In genomic region chr16:67245189-67245585, GRCh38 we compare ENCODE assay signal across 9 cellular contexts. TPM values are rescaled to one million over a fixed set of nuclear protein-coding genes. Genes with fewer than 3 reads are reported as not detected.
DNase-seq lines count a peak whose midpoint lies in the region; ATAC-seq, FAIRE-seq and TF ChIP-seq lines count a peak whose summit lies in the region.
"Had no signal": no experiment of that assay in that cellular context is flagged by ENCODE, and none has a peak within 500 bp of the region (broad histone marks: within the 10 kb centered on the region; RNA-seq: fewer than 3 reads in every experiment).

No MANE protein-coding gene starts in this region.

- TF ChIP-seq RAD21 in K562 (CRISPR knock-in tag; conservative IDR thresholded peaks at IDR 0.05 in 1 of 2, IDR thresholded peaks at IDR 0.05 in 1 of 2): no peak

- peaks cover 34% of the 10 kb centered on the region for H3K4me1 Mint-ChIP-seq in memory B cell

- peaks cover 69% of the 10 kb centered on the region for H3K79me2 ChIP-seq in K562 (ENCODE audit: control insufficient read depth, insufficient read depth, low read length)

- no peaks in the 10 kb centered on the region for H3K9me3 ChIP-seq in K562 (replicated peaks; ENCODE audit: control insufficient read depth, insufficient read depth, low read depth, low read length)
- H3K9me3 ChIP-seq in uterus: no peaks in the 10 kb centered on the region

- H3K36me3 ChIP-seq in K562 (ENCODE audit: control insufficient read depth, insufficient read depth, low read length) (peaks cover 30% of the 10 kb centered on the region; the same call in 2 of the 3 replicates), uterus (no peaks in the 10 kb centered on the region)

- peak overlapping the region; percentile 53 for H3K27ac Mint-ChIP-seq in memory B cell

- CTCF ChIA-PET in K562 (lab: Yijun Ruan, JAX; ENCODE audit: low intra/inter-chr PET ratio): no interaction called here

- H3K27me3 Mint-ChIP-seq in memory B cell: peaks cover 8% of the 10 kb centered on the region

- H3K4me3 ChIP-seq in K562: peak overlapping the region; percentile 88; the same call in 1 of the 2 replicates
- no peak overlapping the region for H3K4me3 ChIP-seq in uterus

- in situ Hi-C loops in K562 (cut with MboI): no loop called here

- no peak for TF ChIP-seq EP300 in K562 (IDR thresholded peaks at IDR 0.05; ENCODE audit: low read length)

- DNase-seq in Right ventricle myocardium inferior (ENCODE audit: missing footprints) (peak; percentile 28), left cardiac atrium (no peak), K562 (ENCODE audit: extremely low read depth in 1 of 4, low spot score in 3 of 4) (no peak), memory B cell (ENCODE audit: low spot score in 2 of 2) (no peak), uterus (no peak), DMS153 treated with DMSO at 0.1 percent for 48 hours (lab: John Stamatoyannopoulos, UW; ENCODE audit: unreplicated experiment) (no peak), RCC 7860 (ENCODE audit: low spot score) (no peak), H54 (ENCODE audit: insufficient read length, low spot score) (no peak)
- DNase-seq: DMS153 had no signal

- H3K9me1 ChIP-seq in K562 (ENCODE audit: control insufficient read depth, insufficient read depth, low read length): no peaks in the 10 kb centered on the region

- no peaks in the 10 kb centered on the region for H3K9me3 Mint-ChIP-seq in memory B cell

- peak overlapping the region; percentile 91 for H3K4me2 ChIP-seq in K562 (ENCODE audit: insufficient read depth, low read length)

- H2AFZ ChIP-seq in K562 (ENCODE audit: low read depth, low read length): no peak overlapping the region

- TF ChIP-seq POLR2A in K562 (conservative IDR thresholded peaks at IDR 0.05): no peak
- TF ChIP-seq POLR2A in uterus (IDR thresholded peaks at IDR 0.05): no peak
- no peak for TF ChIP-seq POLR2A in H54 (IDR thresholded peaks at IDR 0.05; ENCODE audit: low read depth, low read length)

- peaks cover 70 to 88% of the 10 kb centered on the region in 2 experiments for H3K4me1 ChIP-seq in K562 (replicated peaks in 1 of 2; ENCODE audit: control insufficient read depth in 2 of 2, insufficient read depth in 2 of 2, low read length in 2 of 2)
- peaks cover 0 to 21% of the 10 kb centered on the region in 2 donors for H3K4me1 ChIP-seq in uterus

- FAIRE-seq in K562 (lab: Jason Lieb, UNC) (no peak), RCC 7860 (lab: Jason Lieb, UNC) (no peak), H54 (lab: Jason Lieb, UNC) (no peak)

- intact Hi-C loops in Right ventricle myocardium inferior (cut with DNase I) (no loop called here), left cardiac atrium (cut with DNase I) (no loop called here), K562 (cut with micrococcal nuclease) (loop anchor here (5.0 to 10.0 kb wide), 2 partner anchors 270 to 293 kb away; no protein-coding TSS in a partner anchor), uterus (cut with DNase I; ENCODE audit: low total_unique reads) (no loop called here)

- no peaks in the 10 kb centered on the region for H3K36me3 Mint-ChIP-seq in memory B cell

- peak overlapping the region; percentile 72 for H3K4me3 Mint-ChIP-seq in memory B cell

- POLR2A ChIA-PET in K562 (lab: Yijun Ruan, JAX): interaction anchor here (1.0 to 2.3 kb wide), 3 partner anchors 9 to 18 kb away, joined by 5 to 14 read pairs (median 10); partner anchors contain the start of gene TMEM208

- ATAC-seq in Right ventricle myocardium inferior (no peak), left cardiac atrium (no peak), K562 (no peak), memory B cell (ENCODE audit: low read depth) (no peak)

- peak overlapping the region; percentile 79 to 96 for H3K9ac ChIP-seq in K562 (ENCODE audit: insufficient read depth in 1 of 2, low read depth in 2 of 2, low read length in 2 of 2)

- no peaks in the 10 kb centered on the region for H4K20me1 ChIP-seq in K562 (replicated peaks; ENCODE audit: control insufficient read depth, insufficient read depth, low read length)

- H3K27ac ChIP-seq in K562 (ENCODE audit: extremely low read depth, low read depth, low read length) (peak overlapping the region; percentile 68), uterus (peak overlapping the region; percentile 80 to 81)

- H3K27me3 ChIP-seq in K562 (ENCODE audit: control insufficient read depth in 2 of 2, insufficient read depth in 2 of 2, low read length in 2 of 2): no peaks in the 10 kb centered on the region
- peaks cover 0 to 1% of the 10 kb centered on the region in 2 donors for H3K27me3 ChIP-seq in uterus

- BruUV-seq in K562 (replicated peaks; lab: Mats Ljungman, UMichigan): no TSS peak

- WGBS in K562 (ENCODE audit: insufficient coverage, low coverage, missing lambda C conversion rate): 32% methylated on average over 4 of the region's 4 CpGs

- TF ChIP-seq CTCF in K562 (IDR thresholded peaks at IDR 0.05 in 2 of 3, conservative IDR thresholded peaks at IDR 0.05 in 1 of 3; ENCODE audit: insufficient read depth in 2 of 3, low read depth in 1 of 3, low read length in 3 of 3) (no peak), uterus (IDR thresholded peaks at IDR 0.05) (no peak)

RNA-seq across cellular contexts. Expression of gene FHOD1, which starts 2.1 kb away (rescaled TPM):
- 15.3 TPM for total RNA-seq in Right ventricle myocardium inferior
- total RNA-seq in left cardiac atrium: 10 to 100 TPM; 18.7 to 25.8 TPM
- total RNA-seq in K562 (2011; cell fraction: chromatin; rRNA removed; ENCODE audit: low replicate concordance): 215 and 563 TPM in 2 replicates
- 341 and 352 TPM in 2 replicates for total RNA-seq in K562 (2011; cell fraction: nucleolus; rRNA removed)
- total RNA-seq in K562 (2011; cell fraction: nucleoplasm; rRNA removed): 210 and 234 TPM in 2 replicates
- 47.9 and 57.6 TPM in 2 replicates for total RNA-seq in K562 (2014; rRNA removed)
- total RNA-seq in K562 (2014; rRNA removed; fragmentation: Illumina TruSeq; extraction: Trizol): 16.2 and 26.9 TPM in 2 replicates
- total RNA-seq in K562 (2015; rRNA removed; fragmentation: Illumina TruSeq; extraction: Trizol): 21.1 and 21.8 TPM in 2 replicates
- total RNA-seq in K562 (2021): 113 and 126 TPM in 2 replicates
- polyA plus RNA-seq in K562 (2011; rRNA removed): 32.3 and 65.2 TPM in 2 replicates
- polyA plus RNA-seq in K562 (2011; cell fraction: cytosol; rRNA removed): 33.8 and 42.7 TPM in 2 replicates
- polyA plus RNA-seq in K562 (2011; cell fraction: nucleus; rRNA removed): 385 and 440 TPM in 2 replicates
- 73.5 and 82.7 TPM in 2 replicates for polyA plus RNA-seq in K562 (2012)
- polyA plus RNA-seq in K562 (2014; fragmentation: Illumina TruSeq; extraction: Trizol): 48.2 and 49.9 TPM in 2 replicates
- polyA plus RNA-seq in K562 (2014; fragmentation: Nextera tagmentation; extraction: Ambion mirVana): 10 to 100 TPM; 18.7 to 19.2 TPM
- polyA plus RNA-seq in K562 (2014; rRNA removed): 63.0 and 63.7 TPM in 2 replicates
- polyA minus RNA-seq in K562 (2011; rRNA and poly(A)+ RNA removed): 19.6 and 21.8 TPM in 2 replicates
- polyA minus RNA-seq in K562 (2011; cell fraction: cytosol; rRNA and poly(A)+ RNA removed): 36.4 and 51.4 TPM in 2 replicates
- polyA minus RNA-seq in K562 (2011; cell fraction: nucleus; rRNA and poly(A)+ RNA removed): 49.3 and 53.6 TPM in 2 replicates
- 10 to 100 TPM in 3 of 4 donors, 1 to 10 TPM in 1; 2.3 to 37.6 (median 11.8) TPM for total RNA-seq in uterus

RNA-seq across cellular contexts. Expression of gene SLC9A5, which starts 3.6 kb away (rescaled TPM):
- 0.84 TPM for total RNA-seq in Right ventricle myocardium inferior
- 1 to 10 TPM; 1.3 to 1.5 TPM for total RNA-seq in left cardiac atrium
- 11.2 and 22.6 TPM in 2 replicates for total RNA-seq in K562 (2011; cell fraction: chromatin; rRNA removed; ENCODE audit: low replicate concordance)
- 13.6 and 15.5 TPM in 2 replicates for total RNA-seq in K562 (2011; cell fraction: nucleolus; rRNA removed)
- total RNA-seq in K562 (2011; cell fraction: nucleoplasm; rRNA removed): 10.0 and 10.3 TPM in 2 replicates
- total RNA-seq in K562 (2014; rRNA removed): 1.2 and 1.6 TPM in 2 replicates
- 0.69 and 0.70 TPM in 2 replicates for total RNA-seq in K562 (2014; rRNA removed; fragmentation: Illumina TruSeq; extraction: Trizol)
- 0.72 TPM in 2 replicates for total RNA-seq in K562 (2015; rRNA removed; fragmentation: Illumina TruSeq; extraction: Trizol)
- total RNA-seq in K562 (2021): 2.5 and 3.1 TPM in 2 replicates
- polyA plus RNA-seq in K562 (2011; rRNA removed): 2.6 and 3.4 TPM in 2 replicates
- polyA plus RNA-seq in K562 (2011; cell fraction: cytosol; rRNA removed): 1.8 and 2.4 TPM in 2 replicates
- 25.0 and 34.4 TPM in 2 replicates for polyA plus RNA-seq in K562 (2011; cell fraction: nucleus; rRNA removed)
- 2.1 and 3.4 TPM in 2 replicates for polyA plus RNA-seq in K562 (2012)
- 1.5 and 1.8 TPM in 2 replicates for polyA plus RNA-seq in K562 (2014; fragmentation: Illumina TruSeq; extraction: Trizol)
- under 1 TPM; 0.06 to 0.07 TPM for polyA plus RNA-seq in K562 (2014; fragmentation: Nextera tagmentation; extraction: Ambion mirVana)
- 2.7 and 2.8 TPM in 2 replicates for polyA plus RNA-seq in K562 (2014; rRNA removed)
- polyA minus RNA-seq in K562 (2011; rRNA and poly(A)+ RNA removed): 1.2 and 1.3 TPM in 2 replicates
- polyA minus RNA-seq in K562 (2011; cell fraction: cytosol; rRNA and poly(A)+ RNA removed): 0.91 and 1.5 TPM in 2 replicates
- 4.4 and 4.7 TPM in 2 replicates for polyA minus RNA-seq in K562 (2011; cell fraction: nucleus; rRNA and poly(A)+ RNA removed)
- total RNA-seq in uterus: 1 to 10 TPM in 2 of 4 donors, under 1 TPM in 1, not detected in 1; 0.55 to 1.9 (median 1.3) TPM

RNA-seq across cellular contexts. Expression of gene TMEM208, which starts 18.3 kb away (rescaled TPM):
- total RNA-seq in Right ventricle myocardium inferior: 12.5 TPM
- 10 to 100 TPM; 17.4 to 25.3 TPM for total RNA-seq in left cardiac atrium
- total RNA-seq in K562 (2011; cell fraction: chromatin; rRNA removed; ENCODE audit: low replicate concordance): 63.5 and 134 TPM in 2 replicates
- 154 and 182 TPM in 2 replicates for total RNA-seq in K562 (2011; cell fraction: nucleolus; rRNA removed)
- total RNA-seq in K562 (2011; cell fraction: nucleoplasm; rRNA removed): 105 and 122 TPM in 2 replicates
- 43.6 and 46.8 TPM in 2 replicates for total RNA-seq in K562 (2014; rRNA removed)
- 25.2 and 31.8 TPM in 2 replicates for total RNA-seq in K562 (2014; rRNA removed; fragmentation: Illumina TruSeq; extraction: Trizol)
- 33.3 and 37.4 TPM in 2 replicates for total RNA-seq in K562 (2015; rRNA removed; fragmentation: Illumina TruSeq; extraction: Trizol)
- 46.5 and 54.3 TPM in 2 replicates for total RNA-seq in K562 (2021)
- 55.8 and 67.8 TPM in 2 replicates for polyA plus RNA-seq in K562 (2011; rRNA removed)
- 113 and 129 TPM in 2 replicates for polyA plus RNA-seq in K562 (2011; cell fraction: cytosol; rRNA removed)
- 65.0 and 95.7 TPM in 2 replicates for polyA plus RNA-seq in K562 (2011; cell fraction: nucleus; rRNA removed)
- polyA plus RNA-seq in K562 (2012): 48.4 and 51.3 TPM in 2 replicates
- polyA plus RNA-seq in K562 (2014; fragmentation: Illumina TruSeq; extraction: Trizol): 54.1 and 61.7 TPM in 2 replicates
- 100 to 1,000 TPM; 233 to 239 TPM for polyA plus RNA-seq in K562 (2014; fragmentation: Nextera tagmentation; extraction: Ambion mirVana)
- 64.4 and 72.6 TPM in 2 replicates for polyA plus RNA-seq in K562 (2014; rRNA removed)
- 48.1 and 54.8 TPM in 2 replicates for polyA minus RNA-seq in K562 (2011; rRNA and poly(A)+ RNA removed)
- 21.3 and 27.6 TPM in 2 replicates for polyA minus RNA-seq in K562 (2011; cell fraction: cytosol; rRNA and poly(A)+ RNA removed)
- polyA minus RNA-seq in K562 (2011; cell fraction: nucleus; rRNA and poly(A)+ RNA removed): 32.0 and 42.5 TPM in 2 replicates
- 10 to 100 TPM; 10.2 to 57.9 (median 27.3) TPM for total RNA-seq in uterus

RNA-seq across cellular contexts. Expression of gene PLEKHG4, which starts 34.1 kb away (rescaled TPM):
- total RNA-seq in Right ventricle myocardium inferior: 1.1 TPM
- total RNA-seq in left cardiac atrium: 1 to 10 TPM; 1.8 to 2.2 TPM
- 35.5 and 125 TPM in 2 replicates for total RNA-seq in K562 (2011; cell fraction: chromatin; rRNA removed; ENCODE audit: low replicate concordance)
- 104 and 108 TPM in 2 replicates for total RNA-seq in K562 (2011; cell fraction: nucleolus; rRNA removed)
- total RNA-seq in K562 (2011; cell fraction: nucleoplasm; rRNA removed): 56.2 and 56.3 TPM in 2 replicates
- 25.2 and 30.8 TPM in 2 replicates for total RNA-seq in K562 (2014; rRNA removed)
- total RNA-seq in K562 (2014; rRNA removed; fragmentation: Illumina TruSeq; extraction: Trizol): 8.4 and 12.2 TPM in 2 replicates
- 17.1 and 17.9 TPM in 2 replicates for total RNA-seq in K562 (2015; rRNA removed; fragmentation: Illumina TruSeq; extraction: Trizol)
- total RNA-seq in K562 (2021): 32.8 and 35.4 TPM in 2 replicates
- polyA plus RNA-seq in K562 (2011; rRNA removed): 25.3 and 38.6 TPM in 2 replicates
- polyA plus RNA-seq in K562 (2011; cell fraction: cytosol; rRNA removed): 31.4 and 51.4 TPM in 2 replicates
- 233 and 335 TPM in 2 replicates for polyA plus RNA-seq in K562 (2011; cell fraction: nucleus; rRNA removed)
- 20.8 and 43.5 TPM in 2 replicates for polyA plus RNA-seq in K562 (2012)
- polyA plus RNA-seq in K562 (2014; fragmentation: Illumina TruSeq; extraction: Trizol): 14.9 and 23.8 TPM in 2 replicates
- polyA plus RNA-seq in K562 (2014; fragmentation: Nextera tagmentation; extraction: Ambion mirVana): 1 to 10 TPM; 3.7 to 4.7 TPM
- 33.5 and 36.8 TPM in 2 replicates for polyA plus RNA-seq in K562 (2014; rRNA removed)
- 8.0 and 10.5 TPM in 2 replicates for polyA minus RNA-seq in K562 (2011; rRNA and poly(A)+ RNA removed)
- polyA minus RNA-seq in K562 (2011; cell fraction: cytosol; rRNA and poly(A)+ RNA removed): 19.2 and 26.7 TPM in 2 replicates
- 35.8 and 36.2 TPM in 2 replicates for polyA minus RNA-seq in K562 (2011; cell fraction: nucleus; rRNA and poly(A)+ RNA removed)
- 10 to 100 TPM in 2 of 4 donors, 1 to 10 TPM in 2; 6.8 to 45.3 (median 17.1) TPM for total RNA-seq in uterus

RNA-seq across cellular contexts. Expression of gene ELMO3, which starts 46.3 kb away (rescaled TPM):
- total RNA-seq in Right ventricle myocardium inferior: 0.89 TPM
- 1 to 10 TPM; 1.0 to 1.6 TPM for total RNA-seq in left cardiac atrium
- total RNA-seq in K562 (2011; cell fraction: chromatin; rRNA removed; ENCODE audit: low replicate concordance): 12.1 and 42.9 TPM in 2 replicates
- 32.0 and 40.1 TPM in 2 replicates for total RNA-seq in K562 (2011; cell fraction: nucleolus; rRNA removed)
- 12.4 and 17.4 TPM in 2 replicates for total RNA-seq in K562 (2011; cell fraction: nucleoplasm; rRNA removed)
- total RNA-seq in K562 (2014; rRNA removed): 1.9 and 3.1 TPM in 2 replicates
- 0.48 and 0.58 TPM in 2 replicates for total RNA-seq in K562 (2014; rRNA removed; fragmentation: Illumina TruSeq; extraction: Trizol)
- 1.5 and 1.7 TPM in 2 replicates for total RNA-seq in K562 (2015; rRNA removed; fragmentation: Illumina TruSeq; extraction: Trizol)
- 3.9 and 4.6 TPM in 2 replicates for total RNA-seq in K562 (2021)
- 2.5 and 4.0 TPM in 2 replicates for polyA plus RNA-seq in K562 (2011; rRNA removed)
- polyA plus RNA-seq in K562 (2011; cell fraction: cytosol; rRNA removed): 2.2 and 3.1 TPM in 2 replicates
- 35.2 and 59.8 TPM in 2 replicates for polyA plus RNA-seq in K562 (2011; cell fraction: nucleus; rRNA removed)
- polyA plus RNA-seq in K562 (2012): 3.7 and 5.7 TPM in 2 replicates
- 0.82 and 1.3 TPM in 2 replicates for polyA plus RNA-seq in K562 (2014; fragmentation: Illumina TruSeq; extraction: Trizol)
- polyA plus RNA-seq in K562 (2014; fragmentation: Nextera tagmentation; extraction: Ambion mirVana): under 1 TPM; 0.04 to 0.06 TPM
- 5.1 and 5.2 TPM in 2 replicates for polyA plus RNA-seq in K562 (2014; rRNA removed)
- 0.51 and 0.53 TPM in 2 replicates for polyA minus RNA-seq in K562 (2011; rRNA and poly(A)+ RNA removed)
- 0.57 and 1.3 TPM in 2 replicates for polyA minus RNA-seq in K562 (2011; cell fraction: cytosol; rRNA and poly(A)+ RNA removed)
- 5.8 and 7.3 TPM in 2 replicates for polyA minus RNA-seq in K562 (2011; cell fraction: nucleus; rRNA and poly(A)+ RNA removed)
- 1 to 10 TPM in 2 of 4 donors, not detected in 2; 1.6 to 5.4 TPM for total RNA-seq in uterus
